Comparison of ENCODE assay signal across 1 cellular context in genomic region chr7:124701955-124702354, GRCh38.
TF ChIP-seq lines count a peak whose summit lies in the region.

No MANE protein-coding gene starts in this region.

TF ChIP-seq in HEK293, 187 proteins besides CTCF, POLR2A, EP300 and RAD21 (continued from another document):
- peak; percentile 56 for TF ChIP-seq PRDM4 (tag by site-specific recombination; IDR thresholded peaks at IDR 0.05)
- no peak for TF ChIP-seq MEIS1 (CRISPR knock-in tag; IDR thresholded peaks at IDR 0.05; ENCODE audit: borderline replicate concordance)
- TF ChIP-seq SETDB1 (IDR thresholded peaks at IDR 0.05; ENCODE audit: insufficient read length, low read length): no peak
